ENCODE assay signal across 11 cellular contexts in genomic region chrX:19885732-19886131, GRCh38. TPM values are rescaled to one million over a fixed set of nuclear protein-coding genes. Genes with fewer than 3 reads are reported as not detected.
DNase-seq lines count a peak whose midpoint lies in the region; ATAC-seq, FAIRE-seq and TF ChIP-seq lines count a peak whose summit lies in the region.
"Had no signal": no experiment of that assay in that cellular context is flagged by ENCODE, and none has a peak within 500 bp of the region (broad histone marks: within the 10 kb centered on the region; RNA-seq: fewer than 3 reads in every experiment).

No MANE protein-coding gene starts in this region.

- peaks cover 0 to 2% of the 10 kb centered on the region in 2 donors for H3K27me3 ChIP-seq in mucosa of rectum (ENCODE audit: control insufficient read depth in 2 of 2, insufficient read depth in 2 of 2, low read length in 2 of 2)

- no peaks in the 10 kb centered on the region for H3K9me3 Mint-ChIP-seq in activated CD8-positive, alpha-beta T cell treated with anti-CD3 and anti-CD28 coated beads for 36 hours

- H3K9me3 ChIP-seq in mucosa of rectum (ENCODE audit: control insufficient read depth in 2 of 2, low read length in 2 of 2) = no peaks in the 10 kb centered on the region

- POLR2A ChIA-PET in activated CD8-positive, alpha-beta T cell treated with anti-CD3 and anti-CD28 coated beads for 36 hours (lab: Charles Lee) = interaction anchor here (0.6 kb wide), 1 partner anchor 140 kb away, joined by 3 read pairs; no protein-coding TSS in a partner anchor

- intact Hi-C loops in activated CD8-positive, alpha-beta T cell treated with anti-CD3 and anti-CD28 coated beads for 36 hours (cut with micrococcal nuclease) = loop anchor here (5.0 to 10.0 kb wide), 3 partner anchors 91 to 341 kb away; no protein-coding TSS in a partner anchor

- peaks cover 0 to 2% of the 10 kb centered on the region in 2 donors for H3K4me1 ChIP-seq in mucosa of rectum (ENCODE audit: control insufficient read depth in 2 of 2, insufficient read depth in 2 of 2, low read length in 2 of 2)

- no peak for TF ChIP-seq CTCF in AG10803 (conservative IDR thresholded peaks at IDR 0.05; ENCODE audit: low read length)
- TF ChIP-seq CTCF in activated CD8-positive, alpha-beta T cell treated with anti-CD3 and anti-CD28 coated beads for 36 hours (IDR thresholded peaks at IDR 0.05) = no peak

- H3K9ac ChIP-seq in mucosa of rectum (ENCODE audit: low read depth in 1 of 2, low read length in 2 of 2) = no peak overlapping the region

- DNase-seq in AG10803 (ENCODE audit: low read depth) = no peak
- DNase-seq in GM18507 (ENCODE audit: extremely low spot score, insufficient read length, low read depth) = no peak
- DNase-seq in activated CD8-positive, alpha-beta T cell treated with anti-CD3 and anti-CD28 coated beads for 36 hours = no peak
- no peak for DNase-seq in NCI-H2081 treated with DMSO at 0.1 percent for 48 hours (lab: John Stamatoyannopoulos, UW)
- DNase-seq: NCI-H2107, SW 1271 had no signal

- H3K4me3 ChIP-seq in AG10803 (ENCODE audit: low read length) (peak overlapping the region; percentile 66), mucosa of rectum (ENCODE audit: low read length in 2 of 2) (peak overlapping the region; percentile 62 to 64)

- H3K27ac Mint-ChIP-seq in activated CD8-positive, alpha-beta T cell treated with anti-CD3 and anti-CD28 coated beads for 36 hours = peak overlapping the region; percentile 75

- peaks cover 14% of the 10 kb centered on the region for H3K36me3 Mint-ChIP-seq in activated CD8-positive, alpha-beta T cell treated with anti-CD3 and anti-CD28 coated beads for 36 hours (ENCODE audit: low read depth)

- peak overlapping the region; percentile 82 for H3K4me3 Mint-ChIP-seq in activated CD8-positive, alpha-beta T cell treated with anti-CD3 and anti-CD28 coated beads for 36 hours

- H3K36me3 ChIP-seq in mucosa of rectum (ENCODE audit: control insufficient read depth in 2 of 2, insufficient read depth in 2 of 2, low read length in 2 of 2) = no peaks in the 10 kb centered on the region

- FAIRE-seq in GM18507 (lab: Jason Lieb, UNC) = peak; percentile 56
- FAIRE-seq: G401.6 had no signal

- H3K4me1 Mint-ChIP-seq in activated CD8-positive, alpha-beta T cell treated with anti-CD3 and anti-CD28 coated beads for 36 hours (ENCODE audit: low read depth) = peaks cover 59% of the 10 kb centered on the region

- CTCF ChIA-PET in activated CD8-positive, alpha-beta T cell treated with anti-CD3 and anti-CD28 coated beads for 36 hours (lab: Charles Lee) = interaction anchor here (1.0 to 1.5 kb wide), 3 partner anchors 46 to 140 kb away, joined by 3 read pairs; no protein-coding TSS in a partner anchor

- H3K27me3 Mint-ChIP-seq in activated CD8-positive, alpha-beta T cell treated with anti-CD3 and anti-CD28 coated beads for 36 hours = no peaks in the 10 kb centered on the region

- H3K27ac ChIP-seq in mucosa of rectum (ENCODE audit: low read depth in 2 of 2, low read length in 2 of 2) = no peak overlapping the region

- ATAC-seq in activated CD8-positive, alpha-beta T cell treated with anti-CD3 and anti-CD28 coated beads for 36 hours = no peak
- ATAC-seq in GM19463 (IDR thresholded peaks at IDR 0.05; ENCODE audit: unreplicated experiment) (no peak), GM18867 (IDR thresholded peaks at IDR 0.05; ENCODE audit: unreplicated experiment) (no peak), HG03378 (IDR thresholded peaks at IDR 0.05; ENCODE audit: unreplicated experiment) (no peak)

RNA-seq across cellular contexts. Expression of gene SH3KBP1, which starts 1.7 kb away (rescaled TPM):
- total RNA-seq in activated CD8-positive, alpha-beta T cell treated with anti-CD3 and anti-CD28 coated beads for 36 hours = 10 to 100 TPM; 80.9 to 86.9 TPM
